In genomic region chr1:155127105-155127671, GRCh38 we compare ENCODE assay signal across 7 cellular contexts. TPM values are rescaled to one million over a fixed set of nuclear protein-coding genes. Genes with fewer than 3 reads are reported as not detected.
DNase-seq lines count a peak whose midpoint lies in the region; ATAC-seq and TF ChIP-seq lines count a peak whose summit lies in the region.

No MANE protein-coding gene starts in this region.

- H3K27ac ChIP-seq in GM23248 (no peak overlapping the region), iPS-20b (ENCODE audit: low read length) (no peak overlapping the region)

- H2AFZ ChIP-seq in GM23248: peak overlapping the region; percentile 61

- H3K9me3 ChIP-seq in GM23248 (ENCODE audit: low read depth) (no peaks in the 10 kb centered on the region), iPS-20b (ENCODE audit: insufficient read depth, low read depth, low read length) (no peaks in the 10 kb centered on the region)

- H3K79me2 ChIP-seq in GM23248 (ENCODE audit: insufficient read depth): no peaks in the 10 kb centered on the region

- H3K9me2 ChIP-seq in GM23248 (ENCODE audit: insufficient read depth): no peaks in the 10 kb centered on the region

- peak overlapping the region; percentile 23; the same call in 1 of the 2 replicates for H3K9ac ChIP-seq in GM23248
- H3K9ac ChIP-seq in iPS-20b (ENCODE audit: low read depth, low read length): no peak overlapping the region

- no peak for ATAC-seq in GM18502 (IDR thresholded peaks at IDR 0.05; ENCODE audit: poor library complexity, unreplicated experiment)
- no peak for ATAC-seq in HG03139 (IDR thresholded peaks at IDR 0.05; ENCODE audit: unreplicated experiment)

- H3K4me1 ChIP-seq in GM23248 (ENCODE audit: insufficient read depth): 0 out of 2 replicates have a peak, but pooled peaks cover 10% of the 10 kb centered on the region
- H3K4me1 ChIP-seq in iPS-20b (ENCODE audit: insufficient read depth, low read length): peaks cover 39% of the 10 kb centered on the region

- WGBS in GM23248 (ENCODE audit: low coverage in 1 of 2, low lambda C conversion rate in 2 of 2, missing lambda C conversion rate in 2 of 2), 2 experiments: 2% methylated on average over 25 to 42 of the region's 47 CpGs

- H3K27me3 ChIP-seq in GM23248 (replicated peaks; ENCODE audit: insufficient read depth) (peaks cover 56% of the 10 kb centered on the region), iPS-20b (ENCODE audit: insufficient read depth, low read length) (peaks cover 94% of the 10 kb centered on the region)

- H3F3A ChIP-seq in GM23248 (ENCODE audit: insufficient read depth): no peaks in the 10 kb centered on the region

- H4K20me1 ChIP-seq in GM23248 (ENCODE audit: insufficient read depth): no peaks in the 10 kb centered on the region

- in situ Hi-C loops in GM23248 (cut with MboI): no loop called here
- in situ Hi-C loops in T47D (cut with HindIII; ENCODE audit: low pct_unique_long_range_greater_than_20kb, low sequenced_read_pairs): no loop called here

- peak overlapping the region; percentile 85 for H3K4me2 ChIP-seq in GM23248 (ENCODE audit: unreplicated experiment)

- H3K4me3 ChIP-seq in GM23248 (peak overlapping the region; percentile 62), iPS-20b (ENCODE audit: low read length) (peak overlapping the region; percentile 63), retinal pigment epithelial cell (ENCODE audit: low read length) (peak overlapping the region; percentile 46)

- DNase-seq in GM23248 (peak; percentile 50), NCI-H748 treated with DMSO at 0.1 percent for 48 hours (lab: John Stamatoyannopoulos, UW) (peak; percentile 50), T47D (ENCODE audit: low read depth in 1 of 2, low spot score in 1 of 2) (peak; percentile 46 to 95), retinal pigment epithelial cell (ENCODE audit: low read depth) (no peak)

- no peak for TF ChIP-seq CTCF in retinal pigment epithelial cell (conservative IDR thresholded peaks at IDR 0.05; ENCODE audit: low read depth, low read length)

- H3K36me3 ChIP-seq in GM23248 (ENCODE audit: low read depth) (no peaks in the 10 kb centered on the region), iPS-20b (ENCODE audit: insufficient read depth, low read depth, low read length) (peaks cover 6% of the 10 kb centered on the region)

RNA-seq across cellular contexts. Expression of gene EFNA1, which starts 0.5 kb away (rescaled TPM):
- total RNA-seq in GM23248 (2014; rRNA removed; shearing (Covaris generic)): not detected in 2 replicates
- polyA plus RNA-seq in GM23248 (2016; fragmentation: Nextera tagmentation; extraction: Ambion mirVana): not detected in 2 replicates

RNA-seq across cellular contexts. Expression of gene SLC50A1, which starts 8.5 kb away (rescaled TPM):
- total RNA-seq in GM23248 (2014; rRNA removed; shearing (Covaris generic)): 33.4 and 34.1 TPM in 2 replicates
- polyA plus RNA-seq in GM23248 (2016; fragmentation: Nextera tagmentation; extraction: Ambion mirVana): 55.1 and 58.3 TPM in 2 replicates

RNA-seq across cellular contexts. Expression of gene DPM3, which starts 13.1 kb away (rescaled TPM):
- total RNA-seq in GM23248 (2014; rRNA removed; shearing (Covaris generic)): 21.8 and 50.7 TPM in 2 replicates
- 75.3 and 82.3 TPM in 2 replicates for polyA plus RNA-seq in GM23248 (2016; fragmentation: Nextera tagmentation; extraction: Ambion mirVana)

RNA-seq across cellular contexts. Expression of gene KRTCAP2, which starts 45.9 kb away (rescaled TPM):
- 92.7 and 189 TPM in 2 replicates for total RNA-seq in GM23248 (2014; rRNA removed; shearing (Covaris generic))
- polyA plus RNA-seq in GM23248 (2016; fragmentation: Nextera tagmentation; extraction: Ambion mirVana): 480 and 484 TPM in 2 replicates

RNA-seq across cellular contexts. Expression of gene TRIM46, which starts 46.5 kb away (rescaled TPM):
- total RNA-seq in GM23248 (2014; rRNA removed; shearing (Covaris generic)): 3.4 TPM in 2 replicates
- 1.6 and 2.1 TPM in 2 replicates for polyA plus RNA-seq in GM23248 (2016; fragmentation: Nextera tagmentation; extraction: Ambion mirVana)
